In the genomic region with DNA sequence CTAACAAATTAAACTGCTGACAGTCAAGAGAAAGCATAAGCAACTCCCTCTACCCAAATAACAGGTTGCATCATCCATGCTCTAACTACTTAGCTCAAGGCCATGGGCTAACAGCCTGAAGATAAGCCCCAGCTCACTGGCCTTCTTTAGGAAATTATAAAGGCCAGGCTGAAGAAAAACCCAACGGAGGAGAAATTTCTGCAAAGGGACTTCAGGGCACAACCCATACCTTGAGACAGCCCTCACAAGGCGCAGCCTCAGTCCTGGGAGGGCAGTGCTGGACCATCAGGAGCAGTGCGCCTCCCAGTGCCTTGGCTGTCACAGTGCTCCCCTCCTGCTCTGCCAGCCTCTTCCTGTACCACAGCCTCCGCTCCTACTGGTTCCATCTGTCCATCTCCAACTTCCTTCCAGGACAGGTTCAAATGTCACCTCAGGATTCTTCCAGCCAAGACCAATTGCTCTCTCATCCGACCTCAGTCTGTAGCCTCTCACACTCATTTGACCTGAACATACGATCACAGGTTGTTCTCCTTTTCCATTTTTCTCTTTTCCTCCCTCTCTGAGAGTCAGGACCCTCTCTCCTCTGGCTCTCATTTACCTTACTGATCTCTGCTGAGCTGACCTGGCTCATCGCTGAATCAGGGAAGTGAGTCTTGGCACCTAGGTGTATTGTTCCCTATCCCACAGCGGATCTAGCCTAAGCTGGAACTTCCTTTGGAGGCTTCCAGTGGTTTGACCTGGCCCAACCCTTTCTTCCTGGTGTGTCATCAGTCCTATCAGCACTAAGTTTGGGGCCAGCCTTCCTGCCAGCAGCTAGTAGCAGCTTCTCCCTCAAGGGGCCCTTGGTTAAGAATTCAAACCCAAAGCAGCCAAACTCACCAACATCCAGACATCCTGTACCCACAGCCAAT, we compare ENCODE assay signal across 8 cellular contexts. TPM values are rescaled to one million over a fixed set of nuclear protein-coding genes. Genes with fewer than 3 reads are reported as not detected.
DNase-seq lines count a peak whose midpoint lies in the region; ATAC-seq and TF ChIP-seq lines count a peak whose summit lies in the region.

No MANE protein-coding gene starts in this region.

- H3K9ac ChIP-seq in MM.1S (ENCODE audit: low read length) (no peak overlapping the region), colonic mucosa (ENCODE audit: low read depth in 2 of 2, low read length in 2 of 2) (peak overlapping the region in 1 of 2 donors; percentile 77)

- H3K79me2 ChIP-seq in DOHH2 (ENCODE audit: control insufficient read depth, low read length) (peaks cover 90% of the 10 kb centered on the region), MM.1S (ENCODE audit: low read length) (peaks cover 48% of the 10 kb centered on the region)

- H2AFZ ChIP-seq in MM.1S (ENCODE audit: low read length) = no peak overlapping the region

- peaks cover 2 to 16% (median 15%) of the 10 kb centered on the region in 5 donors for H3K36me3 Mint-ChIP-seq in naive thymus-derived CD4-positive, alpha-beta T cell

- peaks cover 4% of the 10 kb centered on the region for H3F3A ChIP-seq in DOHH2 (ENCODE audit: control insufficient read depth, insufficient read depth)
- H3F3A ChIP-seq in MM.1S (ENCODE audit: insufficient read depth, low read length) = peaks cover 8% of the 10 kb centered on the region

- peaks cover 0 to 2% (median 0%) of the 10 kb centered on the region in 11 donors for H3K9me3 Mint-ChIP-seq in naive thymus-derived CD4-positive, alpha-beta T cell

- H4K20me1 ChIP-seq in DOHH2 (ENCODE audit: control insufficient read depth, insufficient read depth, low read depth, low read length) (peaks cover 20% of the 10 kb centered on the region; the same call in 1 of the 2 replicates), MM.1S (ENCODE audit: insufficient read depth, low read length) (no peaks in the 10 kb centered on the region)

- H3K4me3 ChIP-seq in DOHH2 (ENCODE audit: low read length) = peak overlapping the region; percentile 93
- no peak overlapping the region for H3K4me3 ChIP-seq in MM.1S (ENCODE audit: low read length)
- H3K4me3 ChIP-seq in colonic mucosa = no peak overlapping the region
- no peak overlapping the region for H3K4me3 ChIP-seq in naive thymus-derived CD4-positive, alpha-beta T cell (ENCODE audit: low read length)

- H3K9me2 ChIP-seq in DOHH2 (replicated peaks; ENCODE audit: control insufficient read depth, low read length) (no peaks in the 10 kb centered on the region), MM.1S (replicated peaks; ENCODE audit: insufficient read depth, low read length) (no peaks in the 10 kb centered on the region)

- H3K4me1 ChIP-seq in DOHH2 (ENCODE audit: control insufficient read depth, low read length) (peaks cover 42% of the 10 kb centered on the region), MM.1S (ENCODE audit: low read length) (peaks cover 33% of the 10 kb centered on the region), colonic mucosa (peaks cover 12% of the 10 kb centered on the region)
- H3K4me1 ChIP-seq in naive thymus-derived CD4-positive, alpha-beta T cell (ENCODE audit: control insufficient read depth in 2 of 2, insufficient read depth in 2 of 2, low read length in 2 of 2) = peaks cover 22 to 26% of the 10 kb centered on the region in 2 donors

- TF ChIP-seq CTCF in DOHH2 (IDR thresholded peaks at IDR 0.05; ENCODE audit: low read depth, low read length, poor library complexity, severe bottlenecking) = no peak
- TF ChIP-seq CTCF in MM.1S (IDR thresholded peaks at IDR 0.05; ENCODE audit: low read length) = no peak
- TF ChIP-seq CTCF in colonic mucosa (IDR thresholded peaks at IDR 0.05) = no peak

- H3K27ac ChIP-seq in DOHH2 (ENCODE audit: low read depth, low read length) (no peak overlapping the region), MM.1S (ENCODE audit: low read length) (no peak overlapping the region), colonic mucosa (peak overlapping the region; percentile 2)
- H3K27ac ChIP-seq in naive thymus-derived CD4-positive, alpha-beta T cell (ENCODE audit: low read depth, low read length) = peak overlapping the region; percentile 28

- intact Hi-C loops in colonic mucosa (cut with DNase I) = no loop called here
- intact Hi-C loops in naive thymus-derived CD4-positive, alpha-beta T cell (cut with micrococcal nuclease) = loop anchor here (10.0 kb wide), 4 partner anchors 491 to 991 kb away; partner anchors contain the start of genes FBXO11 (in 2 of the 2), MSH2 (in 1 of the 2) and MSH6 (in 1 of the 2)

- peaks cover 38 to 72% (median 59%) of the 10 kb centered on the region in 7 donors for H3K4me1 Mint-ChIP-seq in naive thymus-derived CD4-positive, alpha-beta T cell

- H3K36me3 ChIP-seq in DOHH2 (ENCODE audit: control insufficient read depth, low read length) (peaks cover 46% of the 10 kb centered on the region), MM.1S (replicated peaks; ENCODE audit: insufficient read depth, low read length) (no peaks in the 10 kb centered on the region), colonic mucosa (no peaks in the 10 kb centered on the region)
- peaks cover 0 to 30% (median 2%) of the 10 kb centered on the region in 3 experiments for H3K36me3 ChIP-seq in naive thymus-derived CD4-positive, alpha-beta T cell (ENCODE audit: control insufficient read depth in 2 of 3, insufficient read depth in 3 of 3, low read length in 3 of 3)

- H3K4me2 ChIP-seq in DOHH2 (ENCODE audit: low read length) = peak overlapping the region; percentile 81
- peak overlapping the region; percentile 88; the same call in 1 of the 2 replicates for H3K4me2 ChIP-seq in MM.1S (ENCODE audit: low read depth, low read length)

- H3K27me3 Mint-ChIP-seq in naive thymus-derived CD4-positive, alpha-beta T cell = no peaks in the 10 kb centered on the region

- DNase-seq in MM.1S (no peak), colonic mucosa (peak; percentile 59), midbrain (lab: John Stamatoyannopoulos, UW) (no peak)
- no peak for DNase-seq in naive thymus-derived CD4-positive, alpha-beta T cell

- no peak for ATAC-seq in naive thymus-derived CD4-positive, alpha-beta T cell
- ATAC-seq in GM21737 (IDR thresholded peaks at IDR 0.05; ENCODE audit: unreplicated experiment) (no peak), GM18873 (IDR thresholded peaks at IDR 0.05; ENCODE audit: low FRiP score, unreplicated experiment) (no peak), GM19463 (IDR thresholded peaks at IDR 0.05; ENCODE audit: unreplicated experiment) (no peak)

- H3K4me3 Mint-ChIP-seq in naive thymus-derived CD4-positive, alpha-beta T cell = peak overlapping the region; percentile 12 to 98 (median 92)

- H3K27me3 ChIP-seq in DOHH2 (ENCODE audit: control insufficient read depth, low read length) (no peaks in the 10 kb centered on the region), MM.1S (replicated peaks; ENCODE audit: insufficient read depth, low read length) (no peaks in the 10 kb centered on the region), colonic mucosa (no peaks in the 10 kb centered on the region)
- H3K27me3 ChIP-seq in naive thymus-derived CD4-positive, alpha-beta T cell (ENCODE audit: control insufficient read depth in 2 of 2, insufficient read depth in 2 of 2, low read length in 2 of 2) = no peaks in the 10 kb centered on the region

- H3K9me3 ChIP-seq in DOHH2 (ENCODE audit: control insufficient read depth, insufficient read depth, low read length) (no peaks in the 10 kb centered on the region), MM.1S (replicated peaks; ENCODE audit: insufficient read depth, low read length) (no peaks in the 10 kb centered on the region), colonic mucosa (no peaks in the 10 kb centered on the region)
- H3K9me3 ChIP-seq in naive thymus-derived CD4-positive, alpha-beta T cell (ENCODE audit: control insufficient read depth in 2 of 3, low read length in 3 of 3) = no peaks in the 10 kb centered on the region

- peak overlapping the region in 6 of 9 donors; percentile 6 to 96 (median 74) for H3K27ac Mint-ChIP-seq in naive thymus-derived CD4-positive, alpha-beta T cell

- CTCF ChIA-PET in naive thymus-derived CD4-positive, alpha-beta T cell (lab: Charles Lee) = interaction anchor here (0.6 kb wide), 1 partner anchor 458 kb away, joined by 3 read pairs; no protein-coding TSS in a partner anchor

- POLR2A ChIA-PET in naive thymus-derived CD4-positive, alpha-beta T cell (lab: Charles Lee) = interaction anchor here (0.6 to 0.7 kb wide), 2 partner anchors 9 to 165 kb away, joined by 3 read pairs; no protein-coding TSS in a partner anchor

RNA-seq across cellular contexts. Expression of gene MCFD2, which starts 1.9 kb away (rescaled TPM):
- total RNA-seq in colonic mucosa = 10 to 100 TPM; 44.0 to 54.8 TPM
- 10 to 100 TPM; 28.4 to 50.4 (median 47.6) TPM for total RNA-seq in naive thymus-derived CD4-positive, alpha-beta T cell
- polyA plus RNA-seq in naive thymus-derived CD4-positive, alpha-beta T cell = 10 to 100 TPM; 28.8 to 32.2 TPM

RNA-seq across cellular contexts. Expression of gene TTC7A, which starts 27.3 kb away (rescaled TPM):
- total RNA-seq in colonic mucosa = 10 to 100 TPM; 28.5 to 28.7 TPM
- total RNA-seq in naive thymus-derived CD4-positive, alpha-beta T cell = 10 to 100 TPM; 35.6 to 93.5 (median 43.6) TPM
- 10 to 100 TPM in 1 of 2 donors, 1 to 10 TPM in 1; 6.7 to 13.9 TPM for polyA plus RNA-seq in naive thymus-derived CD4-positive, alpha-beta T cell

Comparison
In these comparisons a context has a peak if more than half of its experiments do, and no peak if none do; other contexts are left out.
1. H3K27ac ChIP-seq: peak in colonic mucosa (single experiment) and naive thymus-derived CD4-positive, alpha-beta T cell (single experiment); none in DOHH2 (single experiment) and MM.1S (single experiment).